15 cellular contexts compared by ENCODE assay signal in genomic region chr18:34771958-34772357, GRCh38.
"Had no signal": no experiment of that assay in that cellular context is flagged by ENCODE, and none has a peak within 500 bp of the region (broad histone marks: within the 10 kb centered on the region; RNA-seq: fewer than 3 reads in every experiment).

No MANE protein-coding gene starts in this region.

- ATAC-seq: activated CD8-positive, alpha-beta T cell treated with anti-CD3 and anti-CD28 coated beads, Interleukin-2, amount 10 ng/mL, durations not matched to agents 7 days and 5 days; gastroesophageal sphincter; stimulated activated memory B cell treated with anti-CD40 and anti-IgM and Interleukin-4, amounts not matched to agents 10 μg/mL and 1 μg/mL and 100 μg/mL, for 72 hours; WTC11 had no signal

- H3K27ac ChIP-seq: parathyroid adenoma, vagina had no signal

- H3K9me3 Mint-ChIP-seq: activated T-helper 1 cell treated with anti-CD3 and anti-CD28 coated beads, Interleukin-12 subunit alpha, Interleukin-12 subunit beta, Interleukin-2, Interleukin-4 antibody, amounts not matched to agents 30 ng/mL and 10 ng/mL and 1 ng/mL, durations not matched to agents 14 hours and 24 hours and 36 hours; dendritic cell treated with granulocyte-macrophage colony-stimulating factor and Interleukin-4, amounts not matched to agents 40 ng/mL and 50 ng/mL, for 4 days; neural crest cell; stimulated activated memory B cell treated with anti-CD40 and anti-IgM and Interleukin-4, amounts not matched to agents 10 μg/mL and 1 μg/mL and 100 μg/mL, for 72 hours had no signal

- H3K4me3 Mint-ChIP-seq: activated CD8-positive, alpha-beta T cell treated with anti-CD3 and anti-CD28 coated beads, Interleukin-2, amount 10 ng/mL, durations not matched to agents 7 days and 5 days; activated T-helper 1 cell treated with anti-CD3 and anti-CD28 coated beads, Interleukin-12 subunit alpha, Interleukin-12 subunit beta, Interleukin-2, Interleukin-4 antibody, amounts not matched to agents 30 ng/mL and 10 ng/mL and 1 ng/mL, durations not matched to agents 14 hours and 24 hours and 36 hours; dendritic cell treated with granulocyte-macrophage colony-stimulating factor and Interleukin-4, amounts not matched to agents 40 ng/mL and 50 ng/mL, for 4 days; neural crest cell; stimulated activated memory B cell treated with anti-CD40 and anti-IgM and Interleukin-4, amounts not matched to agents 10 μg/mL and 1 μg/mL and 100 μg/mL, for 72 hours; WTC11 had no signal

- DNase-seq: activated CD4-positive, alpha-beta T cell treated with anti-CD3 and anti-CD28 coated beads for 48 hours; activated CD8-positive, alpha-beta memory T cell treated with anti-CD3 and anti-CD28 coated beads, Interleukin-2, amount 50 U/mL, for 48 hours; activated CD8-positive, alpha-beta T cell treated with anti-CD3 and anti-CD28 coated beads, Interleukin-2, amount 10 ng/mL, durations not matched to agents 7 days and 5 days; activated naive CD4-positive, alpha-beta T cell; central memory CD4-positive, alpha-beta T cell; retina; tibial artery had no signal

- H3K4me1 Mint-ChIP-seq: neural crest cell; stimulated activated memory B cell treated with anti-CD40 and anti-IgM and Interleukin-4, amounts not matched to agents 10 μg/mL and 1 μg/mL and 100 μg/mL, for 72 hours had no signal

- H3K9me3 ChIP-seq: gastroesophageal sphincter, tibial artery, vagina had no signal

- H3K4me3 ChIP-seq: gastroesophageal sphincter, tibial artery, vagina had no signal

- H3K36me3 Mint-ChIP-seq: stimulated activated memory B cell treated with anti-CD40 and anti-IgM and Interleukin-4, amounts not matched to agents 10 μg/mL and 1 μg/mL and 100 μg/mL, for 72 hours had no signal

- H3K27me3 ChIP-seq: gastroesophageal sphincter, tibial artery, vagina had no signal

- H3K27ac Mint-ChIP-seq: activated CD8-positive, alpha-beta T cell treated with anti-CD3 and anti-CD28 coated beads, Interleukin-2, amount 10 ng/mL, durations not matched to agents 7 days and 5 days; activated T-helper 1 cell treated with anti-CD3 and anti-CD28 coated beads, Interleukin-12 subunit alpha, Interleukin-12 subunit beta, Interleukin-2, Interleukin-4 antibody, amounts not matched to agents 30 ng/mL and 10 ng/mL and 1 ng/mL, durations not matched to agents 14 hours and 24 hours and 36 hours; dendritic cell treated with granulocyte-macrophage colony-stimulating factor and Interleukin-4, amounts not matched to agents 40 ng/mL and 50 ng/mL, for 4 days; stimulated activated memory B cell treated with anti-CD40 and anti-IgM and Interleukin-4, amounts not matched to agents 10 μg/mL and 1 μg/mL and 100 μg/mL, for 72 hours; WTC11 had no signal

- H3K27me3 Mint-ChIP-seq: dendritic cell treated with granulocyte-macrophage colony-stimulating factor and Interleukin-4, amounts not matched to agents 40 ng/mL and 50 ng/mL, for 4 days had no signal

- H3K36me3 ChIP-seq: vagina had no signal

- H3K4me1 ChIP-seq: parathyroid adenoma, vagina had no signal
